ENCODE assay signal across 23 cellular contexts in the genomic region with DNA sequence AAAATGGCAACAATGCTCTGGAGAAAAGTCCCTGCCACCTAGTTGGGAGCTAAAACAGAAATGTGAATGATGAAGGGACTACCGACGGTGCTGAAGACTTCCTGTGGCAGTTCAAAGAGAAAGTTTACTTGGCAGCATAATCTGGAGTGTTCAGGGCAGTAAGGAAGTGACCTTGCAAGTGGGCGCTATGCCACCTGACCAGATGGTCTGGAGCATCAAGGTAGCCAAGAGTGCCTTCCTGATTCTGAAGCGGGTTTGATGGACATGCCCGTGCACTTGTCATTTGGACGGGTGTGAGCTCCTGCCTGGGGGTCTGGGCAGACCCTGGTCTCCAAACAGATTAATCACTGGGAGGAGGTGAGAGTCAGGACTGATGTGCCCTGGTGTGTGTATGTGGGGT. TPM values are rescaled to one million over a fixed set of nuclear protein-coding genes. Genes with fewer than 3 reads are reported as not detected.
A peak's percentile ranks its signal among the peaks of the same experiment; 100 is the strongest.
DNase-seq lines count a peak whose midpoint lies in the region; ATAC-seq, FAIRE-seq and TF ChIP-seq lines count a peak whose summit lies in the region.
"Had no signal": no experiment of that assay in that cellular context is flagged by ENCODE, and none has a peak within 500 bp of the region (broad histone marks: within the 10 kb centered on the region; RNA-seq: fewer than 3 reads in every experiment).

No MANE protein-coding gene starts in this region.

- no peak overlapping the region for H3K4me2 ChIP-seq in astrocyte (ENCODE audit: low read length)
- H3K4me2 ChIP-seq: BLaER1, SK-N-SH had no signal

- no peak for ATAC-seq in mucosa of descending colon
- ATAC-seq in stimulated activated naive B cell treated with anti-CD40 and anti-IgM and Interleukin-4, amounts not matched to agents 10 μg/mL and 1 μg/mL and 100 μg/mL, for 72 hours (replicated peaks): no peak
- ATAC-seq in activated T-cell treated with anti-CD3 and anti-CD28 coated beads, Interleukin-2, amount 50 U/mL, for 4 hours: no peak
- ATAC-seq: Panc1 had no signal

- no peak for TF ChIP-seq CTCF in astrocyte (IDR thresholded peaks at IDR 0.05; ENCODE audit: insufficient read depth, low read depth, low read length)
- no peak for TF ChIP-seq CTCF in mucosa of descending colon (IDR thresholded peaks at IDR 0.05)

- H3K4me3 Mint-ChIP-seq in astrocyte (ENCODE audit: unreplicated experiment): no peak overlapping the region
- no peak overlapping the region for H3K4me3 Mint-ChIP-seq in stimulated activated naive B cell treated with anti-CD40 and anti-IgM and Interleukin-4, amounts not matched to agents 10 μg/mL and 1 μg/mL and 100 μg/mL, for 72 hours
- no peak overlapping the region for H3K4me3 Mint-ChIP-seq in activated T-cell treated with anti-CD3 and anti-CD28 coated beads, Interleukin-2, amount 50 U/mL, for 4 hours

- H2AFZ ChIP-seq in astrocyte (ENCODE audit: low read depth, low read length): peak overlapping the region; percentile 6

- TF ChIP-seq POLR2A in GM12892 (IDR thresholded peaks at IDR 0.05; ENCODE audit: low read depth, low read length): no peak

- peaks cover 1% of the 10 kb centered on the region for H3K9me3 Mint-ChIP-seq in astrocyte (ENCODE audit: unreplicated experiment)
- H3K9me3 Mint-ChIP-seq in stimulated activated naive B cell treated with anti-CD40 and anti-IgM and Interleukin-4, amounts not matched to agents 10 μg/mL and 1 μg/mL and 100 μg/mL, for 72 hours: peaks cover 0 to 4% of the 10 kb centered on the region in 2 donors
- peaks cover 4% of the 10 kb centered on the region for H3K9me3 Mint-ChIP-seq in activated T-cell treated with anti-CD3 and anti-CD28 coated beads, Interleukin-2, amount 50 U/mL, for 4 hours

- no peaks in the 10 kb centered on the region for H3K9me3 ChIP-seq in astrocyte (ENCODE audit: insufficient read depth, low read depth, low read length)
- H3K9me3 ChIP-seq in mucosa of descending colon: no peaks in the 10 kb centered on the region
- H3K9me3 ChIP-seq: BLaER1, HAP-1, SK-N-SH had no signal

- H3K79me2 ChIP-seq in astrocyte (ENCODE audit: insufficient read depth, low read length): peaks cover 33% of the 10 kb centered on the region

- H3K36me3 Mint-ChIP-seq in astrocyte (ENCODE audit: low read depth, unreplicated experiment): peaks cover 11% of the 10 kb centered on the region
- peaks cover 17 to 18% of the 10 kb centered on the region in 2 donors for H3K36me3 Mint-ChIP-seq in stimulated activated naive B cell treated with anti-CD40 and anti-IgM and Interleukin-4, amounts not matched to agents 10 μg/mL and 1 μg/mL and 100 μg/mL, for 72 hours
- peaks cover 14% of the 10 kb centered on the region for H3K36me3 Mint-ChIP-seq in activated T-cell treated with anti-CD3 and anti-CD28 coated beads, Interleukin-2, amount 50 U/mL, for 4 hours (ENCODE audit: insufficient read depth)

- H4K20me1 ChIP-seq in astrocyte (ENCODE audit: insufficient read depth, low read length): no peaks in the 10 kb centered on the region
- H4K20me1 ChIP-seq: BLaER1 had no signal

- H3K9ac ChIP-seq in astrocyte (ENCODE audit: low read length): no peak overlapping the region
- H3K9ac ChIP-seq: BLaER1, GM23248, SK-N-SH had no signal

- H3K4me3 ChIP-seq in astrocyte (ENCODE audit: insufficient read depth, low read depth, low read length): no peak overlapping the region
- H3K4me3 ChIP-seq in mucosa of descending colon: no peak overlapping the region
- H3K4me3 ChIP-seq: BLaER1, GM23248, HAP-1 had no signal

- in situ Hi-C loops in G401 (cut with HindIII; ENCODE audit: low sequenced_read_pairs): no loop called here

- intact Hi-C loops in mucosa of descending colon (cut with DNase I, micrococcal nuclease): no loop called here

- H3K27me3 ChIP-seq in astrocyte (ENCODE audit: insufficient read depth, low read length): peaks cover 2% of the 10 kb centered on the region
- H3K27me3 ChIP-seq: BLaER1 had no signal

- H3K27ac ChIP-seq in astrocyte (ENCODE audit: low read depth, low read length): no peak overlapping the region
- H3K27ac ChIP-seq: BLaER1, GM23248 had no signal

- H3K36me3 ChIP-seq in astrocyte (ENCODE audit: insufficient read depth, low read length) (peaks cover 12% of the 10 kb centered on the region), mucosa of descending colon (ENCODE audit: low read depth) (no peaks in the 10 kb centered on the region)
- H3K36me3 ChIP-seq: HAP-1 had no signal

- H3K27me3 Mint-ChIP-seq in astrocyte (ENCODE audit: low read depth, unreplicated experiment): peaks cover 18% of the 10 kb centered on the region
- H3K27me3 Mint-ChIP-seq in stimulated activated naive B cell treated with anti-CD40 and anti-IgM and Interleukin-4, amounts not matched to agents 10 μg/mL and 1 μg/mL and 100 μg/mL, for 72 hours: peaks cover 34 to 35% of the 10 kb centered on the region in 2 donors
- peaks cover 16% of the 10 kb centered on the region for H3K27me3 Mint-ChIP-seq in activated T-cell treated with anti-CD3 and anti-CD28 coated beads, Interleukin-2, amount 50 U/mL, for 4 hours (ENCODE audit: low read depth)

- no peak overlapping the region for H3K27ac Mint-ChIP-seq in astrocyte (ENCODE audit: unreplicated experiment)
- H3K27ac Mint-ChIP-seq in stimulated activated naive B cell treated with anti-CD40 and anti-IgM and Interleukin-4, amounts not matched to agents 10 μg/mL and 1 μg/mL and 100 μg/mL, for 72 hours: peak overlapping the region; percentile 59

- H3K4me1 ChIP-seq in astrocyte (ENCODE audit: insufficient read depth, low read length): peaks cover 8% of the 10 kb centered on the region
- peaks cover 8% of the 10 kb centered on the region for H3K4me1 ChIP-seq in mucosa of descending colon (ENCODE audit: low read depth)

- DNase-seq in G401 (ENCODE audit: low spot score) (peak; percentile 74), astrocyte (ENCODE audit: low read depth) (no peak), mucosa of descending colon (peak; percentile 48 to 58 (median 52)), GM12892 (ENCODE audit: insufficient read length) (no peak), NCI-H510A treated with DMSO at 0.1 percent for 48 hours (lab: John Stamatoyannopoulos, UW) (no peak)
- no peak for DNase-seq in stimulated activated naive B cell treated with anti-CD40 and anti-IgM and Interleukin-4, amounts not matched to agents 10 μg/mL and 1 μg/mL and 100 μg/mL, for 72 hours
- no peak for DNase-seq in activated T-cell treated with anti-CD3 and anti-CD28 coated beads, Interleukin-2, amount 50 U/mL, for 4 hours
- DNase-seq: CD4-positive, alpha-beta memory T cell; DMS153; GDM1; GM23248; KG1; NCI-H1092 treated with DMSO at 0.1 percent for 48 hours; NCI-H1436 treated with DMSO at 0.1 percent for 48 hours; NCI-H1930; NCI-H2227 treated with DMSO at 0.1 percent for 48 hours; NCI-H510A; NCI-H748 treated with DMSO at 0.1 percent for 48 hours; SIG-M5; SK-N-SH had no signal

- FAIRE-seq in astrocyte (lab: Jason Lieb, UNC) (no peak), GM12892 (lab: Jason Lieb, UNC) (no peak)

- peaks cover 4% of the 10 kb centered on the region for H3K4me1 Mint-ChIP-seq in astrocyte (ENCODE audit: low read depth, unreplicated experiment)
- H3K4me1 Mint-ChIP-seq in stimulated activated naive B cell treated with anti-CD40 and anti-IgM and Interleukin-4, amounts not matched to agents 10 μg/mL and 1 μg/mL and 100 μg/mL, for 72 hours: peaks cover 11 to 23% of the 10 kb centered on the region in 2 donors
- peaks cover 28% of the 10 kb centered on the region for H3K4me1 Mint-ChIP-seq in activated T-cell treated with anti-CD3 and anti-CD28 coated beads, Interleukin-2, amount 50 U/mL, for 4 hours (ENCODE audit: low read depth)

RNA-seq across cellular contexts. Expression of a gene that starts 1.8 kb away (rescaled TPM):
- 19.5 and 33.4 TPM in 2 replicates for total RNA-seq in G401 (2014; rRNA removed; shearing (Covaris generic))
- 45.6 and 48.4 TPM in 2 replicates for total RNA-seq in astrocyte
- total RNA-seq in mucosa of descending colon: 10 to 100 TPM; 53.1 to 87.5 (median 76.7) TPM
- polyA plus RNA-seq in GM12892 (2012; ENCODE audit: missing spikeins): 19.9 TPM
- total RNA-seq in activated T-cell treated with anti-CD3 and anti-CD28 coated beads, Interleukin-2, amount 50 U/mL, for 4 hours: 10 to 100 TPM; 24.2 to 31.8 (median 30.9) TPM

Comparison
In these comparisons a context has a peak if more than half of its experiments do, and no peak if none do; other contexts are left out.
1. DNase-seq: peak in G401 (single experiment) and mucosa of descending colon (3 of 3); none in astrocyte (single experiment), stimulated activated naive B cell treated with anti-CD40 and anti-IgM and Interleukin-4, amounts not matched to agents 10 μg/mL and 1 μg/mL and 100 μg/mL, for 72 hours (single experiment), GM12892 (single experiment), activated T-cell treated with anti-CD3 and anti-CD28 coated beads, Interleukin-2, amount 50 U/mL, for 4 hours (single experiment) and NCI-H510A treated with DMSO at 0.1 percent for 48 hours (single experiment).